ENCODE assay signal across 1 cellular context in genomic region chr1:4689271-4689935, GRCh38.
TF ChIP-seq lines count a peak whose summit lies in the region.

No MANE protein-coding gene starts in this region.

TF ChIP-seq in H1, 55 proteins besides CTCF, POLR2A, EP300 and RAD21 (continued from another document):
- no peak for TF ChIP-seq CHD7 (IDR thresholded peaks at IDR 0.05; ENCODE audit: insufficient replicate concordance, low read length)
- no peak for TF ChIP-seq CREB1 (IDR thresholded peaks at IDR 0.05)
- no peak for TF ChIP-seq SAP30 (IDR thresholded peaks at IDR 0.05; ENCODE audit: insufficient read depth, insufficient replicate concordance, low read length)
- TF ChIP-seq HDAC6 (IDR thresholded peaks at IDR 0.05; ENCODE audit: low read depth, low read length), result no peak
